In the genomic region with DNA sequence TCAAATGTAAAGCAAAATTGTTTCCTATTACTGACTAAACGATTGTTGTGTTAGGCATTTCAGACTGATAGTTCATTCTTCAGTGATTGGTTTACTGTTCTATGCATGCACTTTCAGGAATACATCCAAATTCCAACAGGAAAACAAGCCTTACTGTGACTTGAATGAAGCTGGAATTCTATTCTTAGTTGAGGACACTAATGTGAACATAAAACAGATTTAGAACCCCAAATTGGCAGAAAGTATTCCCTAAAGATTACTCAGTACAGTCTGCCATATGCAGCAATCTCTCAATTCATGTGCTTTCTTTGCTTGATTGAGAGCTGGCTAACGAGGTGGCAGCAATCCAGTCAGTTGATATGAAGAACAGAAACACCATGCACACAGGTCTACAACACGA, we compare ENCODE assay signal across 25 cellular contexts.
"Had no signal": no experiment of that assay in that cellular context is flagged by ENCODE, and none has a peak within 500 bp of the region (broad histone marks: within the 10 kb centered on the region; RNA-seq: fewer than 3 reads in every experiment).

No MANE protein-coding gene starts in this region.

- ATAC-seq: activated CD4-positive, alpha-beta T cell treated with anti-CD3 and anti-CD28 coated beads for 36 hours; activated T-cell treated with anti-CD3 and anti-CD28 coated beads, Interleukin-2, amount 50 U/mL, for 4 hours; gastrocnemius medialis; left ventricle myocardium superior; natural killer cell; pancreas; psoas muscle had no signal

- H3K9me3 ChIP-seq: esophagus muscularis mucosa, gastrocnemius medialis, neutrophil, pancreas, psoas muscle, right atrium auricular region, spleen, thoracic aorta, vagina had no signal

- H3K4me3 ChIP-seq: esophagus muscularis mucosa, gastrocnemius medialis, pancreas, psoas muscle, right atrium auricular region, spleen, thoracic aorta, vagina had no signal

- H3K4me1 ChIP-seq: esophagus muscularis mucosa, gastrocnemius medialis, pancreas, psoas muscle, right atrium auricular region, spleen, vagina had no signal

- DNase-seq: activated B cell treated with CpG ODN at 0.5 μM for 24 hours; activated CD4-positive, alpha-beta T cell treated with anti-CD3 and anti-CD28 coated beads for 36 hours; activated CD4-positive, alpha-beta T cell treated with anti-CD3 and anti-CD28 coated beads, Interleukin-2, amount 50 U/mL, for 4 hours; activated CD8-positive, alpha-beta memory T cell treated with anti-CD3 and anti-CD28 coated beads, Interleukin-2, amount 50 U/mL, for 48 hours; activated naive CD4-positive, alpha-beta T cell; activated naive CD8-positive, alpha-beta T cell treated with anti-CD3 and anti-CD28 coated beads, Interleukin-2, amount 10 ng/mL, durations not matched to agents 7 days and 5 days; activated T-cell treated with anti-CD3 and anti-CD28 coated beads, Interleukin-2, amount 50 U/mL, for 4 hours; amniotic stem cell; effector memory CD4-positive, alpha-beta T cell; gastrocnemius medialis; hippocampal formation; left ventricle myocardium superior; mammary epithelial cell; natural killer cell; pancreas; psoas muscle; spleen; stimulated activated CD4-positive, alpha-beta T cell treated with anti-CD3 and anti-CD28 coated beads, Interleukin-4, amount 100 ng/mL, for 1 hour; stimulated activated naive CD4-positive, alpha-beta T cell; T-helper 9 cell had no signal

- H3K27ac ChIP-seq: esophagus muscularis mucosa, gastrocnemius medialis, neutrophil, pancreas, psoas muscle, right atrium auricular region, spleen, thoracic aorta, vagina had no signal

- H3K27me3 ChIP-seq: esophagus muscularis mucosa, gastrocnemius medialis, neutrophil, pancreas, right atrium auricular region, spleen, vagina had no signal

- H3K36me3 ChIP-seq: esophagus muscularis mucosa, gastrocnemius medialis, neutrophil, pancreas, right atrium auricular region, spleen, thoracic aorta, vagina had no signal
